ENCODE assay signal across 1 cellular context in genomic region chr2:235106874-235107639, GRCh38.
TF ChIP-seq lines count a peak whose summit lies in the region.

No MANE protein-coding gene starts in this region.

TF ChIP-seq in GM23338, 12 proteins besides CTCF, POLR2A, EP300 and RAD21 (continued from another document):
- TF ChIP-seq, protein P1, sequence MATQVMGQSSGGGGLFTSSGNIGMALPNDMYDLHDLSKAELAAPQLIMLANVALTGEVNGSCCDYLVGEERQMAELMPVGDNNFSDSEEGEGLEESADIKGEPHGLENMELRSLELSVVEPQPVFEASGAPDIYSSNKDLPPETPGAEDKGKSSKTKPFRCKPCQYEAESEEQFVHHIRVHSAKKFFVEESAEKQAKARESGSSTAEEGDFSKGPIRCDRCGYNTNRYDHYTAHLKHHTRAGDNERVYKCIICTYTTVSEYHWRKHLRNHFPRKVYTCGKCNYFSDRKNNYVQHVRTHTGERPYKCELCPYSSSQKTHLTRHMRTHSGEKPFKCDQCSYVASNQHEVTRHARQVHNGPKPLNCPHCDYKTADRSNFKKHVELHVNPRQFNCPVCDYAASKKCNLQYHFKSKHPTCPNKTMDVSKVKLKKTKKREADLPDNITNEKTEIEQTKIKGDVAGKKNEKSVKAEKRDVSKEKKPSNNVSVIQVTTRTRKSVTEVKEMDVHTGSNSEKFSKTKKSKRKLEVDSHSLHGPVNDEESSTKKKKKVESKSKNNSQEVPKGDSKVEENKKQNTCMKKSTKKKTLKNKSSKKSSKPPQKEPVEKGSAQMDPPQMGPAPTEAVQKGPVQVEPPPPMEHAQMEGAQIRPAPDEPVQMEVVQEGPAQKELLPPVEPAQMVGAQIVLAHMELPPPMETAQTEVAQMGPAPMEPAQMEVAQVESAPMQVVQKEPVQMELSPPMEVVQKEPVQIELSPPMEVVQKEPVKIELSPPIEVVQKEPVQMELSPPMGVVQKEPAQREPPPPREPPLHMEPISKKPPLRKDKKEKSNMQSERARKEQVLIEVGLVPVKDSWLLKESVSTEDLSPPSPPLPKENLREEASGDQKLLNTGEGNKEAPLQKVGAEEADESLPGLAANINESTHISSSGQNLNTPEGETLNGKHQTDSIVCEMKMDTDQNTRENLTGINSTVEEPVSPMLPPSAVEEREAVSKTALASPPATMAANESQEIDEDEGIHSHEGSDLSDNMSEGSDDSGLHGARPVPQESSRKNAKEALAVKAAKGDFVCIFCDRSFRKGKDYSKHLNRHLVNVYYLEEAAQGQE (IDR thresholded peaks at IDR 0.05; ENCODE audit: unreplicated experiment) = no peak
- no peak for TF ChIP-seq STAT1 (IDR thresholded peaks at IDR 0.05; ENCODE audit: unreplicated experiment)
